Comparison of ENCODE assay signal across 8 cellular contexts in the genomic region with DNA sequence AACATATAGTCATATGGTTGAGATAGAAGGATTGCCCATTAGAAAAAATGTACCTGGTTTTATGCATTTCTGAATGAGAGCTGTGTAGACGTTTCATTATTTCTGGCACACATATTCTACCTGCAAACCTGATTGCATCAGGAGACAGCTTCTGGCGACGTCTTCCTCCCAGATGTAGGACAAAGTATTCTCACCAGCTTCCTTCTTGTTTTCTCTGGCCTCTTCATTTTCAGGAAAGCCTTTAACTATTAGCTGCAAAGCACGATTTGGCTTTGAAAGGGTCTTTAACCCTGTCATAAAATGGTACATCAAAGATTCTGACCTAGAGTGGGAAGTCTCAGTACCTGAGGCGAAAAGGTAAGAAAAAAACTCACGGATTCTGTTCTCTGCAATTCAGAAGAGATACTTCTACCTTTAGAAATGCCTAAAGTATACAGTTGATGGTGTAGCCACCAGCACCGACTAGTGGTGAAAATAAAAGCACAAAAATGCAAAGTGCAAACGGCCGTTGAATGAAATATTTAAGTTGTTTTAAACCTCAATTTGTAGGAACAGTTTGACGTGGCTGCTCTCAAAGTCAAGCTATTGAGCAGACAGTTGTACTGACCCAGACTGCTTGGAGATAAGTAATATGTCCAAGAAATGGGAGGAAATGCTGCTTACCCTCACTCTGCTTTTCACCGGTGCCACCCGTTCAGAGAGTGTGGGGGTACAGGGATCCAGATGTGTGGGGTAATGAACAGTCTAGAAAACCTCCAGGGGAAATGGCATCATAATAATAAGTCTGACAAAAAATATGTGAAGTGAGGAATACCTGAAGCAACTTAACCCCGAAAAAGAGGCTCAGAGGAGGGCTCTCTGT. TPM values are rescaled to one million over a fixed set of nuclear protein-coding genes. Genes with fewer than 3 reads are reported as not detected.
DNase-seq lines count a peak whose midpoint lies in the region; ATAC-seq lines count a peak whose summit lies in the region.

No MANE protein-coding gene starts in this region.

- DNase-seq in Daoy (ENCODE audit: low read depth) (peak; percentile 16), NOMO-1 treated with DMSO at 0.1 percent for 48 hours (lab: John Stamatoyannopoulos, UW; ENCODE audit: unreplicated experiment) (peak; percentile 29), glomerular visceral epithelial cell (ENCODE audit: extremely low spot score) (peak; percentile 42)
- DNase-seq in activated effector memory CD4-positive, alpha-beta T cell treated with Interleukin-2 at 50 U/mL for 16 hours = peak; percentile 19
- peak; percentile 21 to 24 for DNase-seq in stimulated activated CD4-positive, alpha-beta T cell treated with anti-CD3 and anti-CD28 coated beads, Interleukin-12 subunit alpha, Interleukin-12 subunit beta, amount 100 ng/mL, for 24 hours (ENCODE audit: low read depth in 2 of 2)

- ATAC-seq in GM21723 (IDR thresholded peaks at IDR 0.05; ENCODE audit: unreplicated experiment) (peak; percentile 88), HG03045 (IDR thresholded peaks at IDR 0.05; ENCODE audit: unreplicated experiment) (no peak), GM19328 (IDR thresholded peaks at IDR 0.05; ENCODE audit: unreplicated experiment) (no peak)

RNA-seq across cellular contexts. Expression of a gene that starts 20.2 kb away (rescaled TPM):
- 0.12 TPM in 1 of 2 replicates, not detected in the other for total RNA-seq in Daoy (2014; rRNA removed; shearing (Covaris generic))

RNA-seq across cellular contexts. Expression of a gene that starts 29.8 kb away (rescaled TPM):
- total RNA-seq in Daoy (2014; rRNA removed; shearing (Covaris generic)) = not detected in 2 replicates
